ENCODE assay signal across 2 cellular contexts in genomic region chr15:74838117-74838516, GRCh38.
TF ChIP-seq lines count a peak whose summit lies in the region.

No MANE protein-coding gene starts in this region.

TF ChIP-seq in H1, 55 proteins besides CTCF, POLR2A, EP300 and RAD21:
- TF ChIP-seq TEAD4 (IDR thresholded peaks at IDR 0.05; ENCODE audit: low read depth, low read length): no peak
- no peak for TF ChIP-seq RXRA (IDR thresholded peaks at IDR 0.05; ENCODE audit: insufficient read depth, low read depth, low read length)
- no peak for TF ChIP-seq CBX8 (IDR thresholded peaks at IDR 0.05; ENCODE audit: borderline replicate concordance, low read depth, low read length)
- TF ChIP-seq BACH1 (IDR thresholded peaks at IDR 0.05; ENCODE audit: low read length): no peak
TF ChIP-seq in H1: peak in this region for 0.

TF ChIP-seq in GM23338, 12 proteins besides CTCF, POLR2A, EP300 and RAD21:
- TF ChIP-seq, protein P1, sequence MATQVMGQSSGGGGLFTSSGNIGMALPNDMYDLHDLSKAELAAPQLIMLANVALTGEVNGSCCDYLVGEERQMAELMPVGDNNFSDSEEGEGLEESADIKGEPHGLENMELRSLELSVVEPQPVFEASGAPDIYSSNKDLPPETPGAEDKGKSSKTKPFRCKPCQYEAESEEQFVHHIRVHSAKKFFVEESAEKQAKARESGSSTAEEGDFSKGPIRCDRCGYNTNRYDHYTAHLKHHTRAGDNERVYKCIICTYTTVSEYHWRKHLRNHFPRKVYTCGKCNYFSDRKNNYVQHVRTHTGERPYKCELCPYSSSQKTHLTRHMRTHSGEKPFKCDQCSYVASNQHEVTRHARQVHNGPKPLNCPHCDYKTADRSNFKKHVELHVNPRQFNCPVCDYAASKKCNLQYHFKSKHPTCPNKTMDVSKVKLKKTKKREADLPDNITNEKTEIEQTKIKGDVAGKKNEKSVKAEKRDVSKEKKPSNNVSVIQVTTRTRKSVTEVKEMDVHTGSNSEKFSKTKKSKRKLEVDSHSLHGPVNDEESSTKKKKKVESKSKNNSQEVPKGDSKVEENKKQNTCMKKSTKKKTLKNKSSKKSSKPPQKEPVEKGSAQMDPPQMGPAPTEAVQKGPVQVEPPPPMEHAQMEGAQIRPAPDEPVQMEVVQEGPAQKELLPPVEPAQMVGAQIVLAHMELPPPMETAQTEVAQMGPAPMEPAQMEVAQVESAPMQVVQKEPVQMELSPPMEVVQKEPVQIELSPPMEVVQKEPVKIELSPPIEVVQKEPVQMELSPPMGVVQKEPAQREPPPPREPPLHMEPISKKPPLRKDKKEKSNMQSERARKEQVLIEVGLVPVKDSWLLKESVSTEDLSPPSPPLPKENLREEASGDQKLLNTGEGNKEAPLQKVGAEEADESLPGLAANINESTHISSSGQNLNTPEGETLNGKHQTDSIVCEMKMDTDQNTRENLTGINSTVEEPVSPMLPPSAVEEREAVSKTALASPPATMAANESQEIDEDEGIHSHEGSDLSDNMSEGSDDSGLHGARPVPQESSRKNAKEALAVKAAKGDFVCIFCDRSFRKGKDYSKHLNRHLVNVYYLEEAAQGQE (IDR thresholded peaks at IDR 0.05; ENCODE audit: unreplicated experiment): no peak
- TF ChIP-seq JUNB (IDR thresholded peaks at IDR 0.05; ENCODE audit: unreplicated experiment): no peak
- no peak for TF ChIP-seq NANOG (IDR thresholded peaks at IDR 0.05; ENCODE audit: borderline replicate concordance)
- TF ChIP-seq CREB1 (CRISPR knock-in tag; IDR thresholded peaks at IDR 0.05; ENCODE audit: low read depth): no peak
- no peak for TF ChIP-seq STAT1 (IDR thresholded peaks at IDR 0.05; ENCODE audit: unreplicated experiment)
- TF ChIP-seq, protein P2, sequence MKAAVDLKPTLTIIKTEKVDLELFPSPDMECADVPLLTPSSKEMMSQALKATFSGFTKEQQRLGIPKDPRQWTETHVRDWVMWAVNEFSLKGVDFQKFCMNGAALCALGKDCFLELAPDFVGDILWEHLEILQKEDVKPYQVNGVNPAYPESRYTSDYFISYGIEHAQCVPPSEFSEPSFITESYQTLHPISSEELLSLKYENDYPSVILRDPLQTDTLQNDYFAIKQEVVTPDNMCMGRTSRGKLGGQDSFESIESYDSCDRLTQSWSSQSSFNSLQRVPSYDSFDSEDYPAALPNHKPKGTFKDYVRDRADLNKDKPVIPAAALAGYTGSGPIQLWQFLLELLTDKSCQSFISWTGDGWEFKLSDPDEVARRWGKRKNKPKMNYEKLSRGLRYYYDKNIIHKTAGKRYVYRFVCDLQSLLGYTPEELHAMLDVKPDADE (IDR thresholded peaks at IDR 0.05): no peak
- TF ChIP-seq ZNF462 (CRISPR knock-in tag; IDR thresholded peaks at IDR 0.05): no peak
- no peak for TF ChIP-seq EZH2 (IDR thresholded peaks at IDR 0.05; ENCODE audit: low read depth, unreplicated experiment)
- TF ChIP-seq EZH2phosphoT487 (IDR thresholded peaks at IDR 0.05; ENCODE audit: unreplicated experiment): no peak
- no peak for TF ChIP-seq ZNF331 (CRISPR knock-in tag; IDR thresholded peaks at IDR 0.05; ENCODE audit: low read depth)
- TF ChIP-seq ZNF114 (CRISPR knock-in tag; IDR thresholded peaks at IDR 0.05): no peak
- TF ChIP-seq POLR2AphosphoS5 (IDR thresholded peaks at IDR 0.05; ENCODE audit: low read depth): no peak
